21 cellular contexts compared by ENCODE assay signal in genomic region chr16:88719267-88719932, GRCh38. TPM values are rescaled to one million over a fixed set of nuclear protein-coding genes. Genes with fewer than 3 reads are reported as not detected.
DNase-seq lines count a peak whose midpoint lies in the region; ATAC-seq and TF ChIP-seq lines count a peak whose summit lies in the region.
"Had no signal": no experiment of that assay in that cellular context is flagged by ENCODE, and none has a peak within 500 bp of the region (broad histone marks: within the 10 kb centered on the region; RNA-seq: fewer than 3 reads in every experiment).

No MANE protein-coding gene starts in this region.

- no peak overlapping the region for H3K27ac ChIP-seq in BLaER1 treated with 17β-estradiol and CSF1 and Interleukin-3, amounts not matched to agents 10 nM and 100 nM
- peak overlapping the region; percentile 27 for H3K27ac ChIP-seq in left ventricle myocardium inferior (replicated peaks)
- no peak overlapping the region for H3K27ac ChIP-seq in CD8-positive, alpha-beta memory T cell (ENCODE audit: low read depth, low read length)
- H3K27ac ChIP-seq: gastrocnemius medialis, spleen, vagina, VCaP had no signal

- H3K27me3 ChIP-seq in BLaER1 treated with 17β-estradiol and CSF1 and Interleukin-3, amounts not matched to agents 10 nM and 100 nM = peaks cover 0 to 4% (median 0%) of the 10 kb centered on the region in 11 experiments; a peak in 1 of 22 replicates
- H3K27me3 ChIP-seq in left ventricle myocardium inferior (ENCODE audit: low read depth) = no peaks in the 10 kb centered on the region
- H3K27me3 ChIP-seq in CD8-positive, alpha-beta memory T cell (ENCODE audit: insufficient read depth, low read length, poor library complexity, severe bottlenecking) = no peaks in the 10 kb centered on the region
- H3K27me3 ChIP-seq: gastrocnemius medialis, spleen, vagina had no signal

- no peak for ATAC-seq in stimulated activated naive CD8-positive, alpha-beta T cell treated with anti-CD3 and anti-CD28 coated beads, Interleukin-15, amount 100 ng/mL, for 72 hours
- ATAC-seq: gastrocnemius medialis; stimulated activated memory B cell treated with anti-CD40 and anti-IgM and Interleukin-4, amounts not matched to agents 10 μg/mL and 1 μg/mL and 100 μg/mL, for 72 hours had no signal

- peak; percentile 37 for DNase-seq in astrocyte of the hippocampus (ENCODE audit: low read depth, low spot score)
- DNase-seq in left ventricle myocardium inferior = peak; percentile 57
- DNase-seq in posterior cingulate gyrus = peak; percentile 71 to 97 (median 80)
- DNase-seq in stimulated activated naive CD8-positive, alpha-beta T cell treated with anti-CD3 and anti-CD28 coated beads, Interleukin-15, amount 100 ng/mL, for 72 hours = no peak
- no peak for DNase-seq in CD8-positive, alpha-beta memory T cell
- no peak for DNase-seq in T-helper 1 cell
- DNase-seq in SHP77 (lab: John Stamatoyannopoulos, UW) = no peak
- DNase-seq: amniotic stem cell, gastrocnemius medialis, NCI-H1048, NCI-H2107, NCI-H748 treated with DMSO at 0.1 percent for 48 hours, spleen had no signal

- peaks cover 11 to 100% (median 80%) of the 10 kb centered on the region in 11 experiments; a peak in 21 of 22 replicates for H4K20me1 ChIP-seq in BLaER1 treated with 17β-estradiol and CSF1 and Interleukin-3, amounts not matched to agents 10 nM and 100 nM

- H3K4me2 ChIP-seq in BLaER1 treated with 17β-estradiol and CSF1 and Interleukin-3, amounts not matched to agents 10 nM and 100 nM = peak overlapping the region in 6 of 11 experiments; percentile 47 to 61 (median 54); a peak in 5 of 22 replicates

- no peak overlapping the region for H3K4me3 Mint-ChIP-seq in stimulated activated naive CD8-positive, alpha-beta T cell treated with anti-CD3 and anti-CD28 coated beads, Interleukin-15, amount 100 ng/mL, for 72 hours
- H3K4me3 Mint-ChIP-seq in CD8-positive, alpha-beta memory T cell = no peak overlapping the region
- H3K4me3 Mint-ChIP-seq: IgD-negative memory B cell; mesothelial cell of epicardium; stimulated activated memory B cell treated with anti-CD40 and anti-IgM and Interleukin-4, amounts not matched to agents 10 μg/mL and 1 μg/mL and 100 μg/mL, for 72 hours had no signal

- no peak overlapping the region for H3K4me3 ChIP-seq in BLaER1 treated with 17β-estradiol and CSF1 and Interleukin-3, amounts not matched to agents 10 nM and 100 nM
- H3K4me3 ChIP-seq in left ventricle myocardium inferior = no peak overlapping the region
- H3K4me3 ChIP-seq in CD8-positive, alpha-beta memory T cell (ENCODE audit: low read length) = no peak overlapping the region
- H3K4me3 ChIP-seq: gastrocnemius medialis, spleen, vagina had no signal

- no peaks in the 10 kb centered on the region for H3K27me3 Mint-ChIP-seq in stimulated activated naive CD8-positive, alpha-beta T cell treated with anti-CD3 and anti-CD28 coated beads, Interleukin-15, amount 100 ng/mL, for 72 hours
- H3K27me3 Mint-ChIP-seq in CD8-positive, alpha-beta memory T cell = peaks cover 0 to 5% of the 10 kb centered on the region in 2 donors
- H3K27me3 Mint-ChIP-seq: IgD-negative memory B cell; stimulated activated memory B cell treated with anti-CD40 and anti-IgM and Interleukin-4, amounts not matched to agents 10 μg/mL and 1 μg/mL and 100 μg/mL, for 72 hours had no signal

- POLR2A ChIA-PET in CD8-positive, alpha-beta memory T cell (lab: Charles Lee) = no interaction called here

- peaks cover 22 to 36% (median 29%) of the 10 kb centered on the region in 10 experiments for H3K4me1 ChIP-seq in BLaER1 treated with 17β-estradiol and CSF1 and Interleukin-3, amounts not matched to agents 10 nM and 100 nM
- H3K4me1 ChIP-seq in left ventricle myocardium inferior = peaks cover 9% of the 10 kb centered on the region
- H3K4me1 ChIP-seq in CD8-positive, alpha-beta memory T cell (ENCODE audit: insufficient read depth, low read length) = no peaks in the 10 kb centered on the region
- H3K4me1 ChIP-seq: gastrocnemius medialis, spleen, vagina had no signal

- H3K9me3 Mint-ChIP-seq in stimulated activated naive CD8-positive, alpha-beta T cell treated with anti-CD3 and anti-CD28 coated beads, Interleukin-15, amount 100 ng/mL, for 72 hours = no peaks in the 10 kb centered on the region
- H3K9me3 Mint-ChIP-seq in CD8-positive, alpha-beta memory T cell = no peaks in the 10 kb centered on the region
- H3K9me3 Mint-ChIP-seq: IgD-negative memory B cell; mesothelial cell of epicardium; stimulated activated memory B cell treated with anti-CD40 and anti-IgM and Interleukin-4, amounts not matched to agents 10 μg/mL and 1 μg/mL and 100 μg/mL, for 72 hours had no signal

- TF ChIP-seq CTCF in left ventricle myocardium inferior (IDR thresholded peaks at IDR 0.05; ENCODE audit: borderline replicate concordance) = no peak

- H3K9ac ChIP-seq in BLaER1 treated with 17β-estradiol and CSF1 and Interleukin-3, amounts not matched to agents 10 nM and 100 nM = no peak overlapping the region

- H3K27ac Mint-ChIP-seq in stimulated activated naive CD8-positive, alpha-beta T cell treated with anti-CD3 and anti-CD28 coated beads, Interleukin-15, amount 100 ng/mL, for 72 hours = peak overlapping the region in 1 of 2 donors; percentile 34
- no peak overlapping the region for H3K27ac Mint-ChIP-seq in CD8-positive, alpha-beta memory T cell
- H3K27ac Mint-ChIP-seq: mesothelial cell of epicardium had no signal

- no peaks in the 10 kb centered on the region for H3K4me1 Mint-ChIP-seq in stimulated activated naive CD8-positive, alpha-beta T cell treated with anti-CD3 and anti-CD28 coated beads, Interleukin-15, amount 100 ng/mL, for 72 hours
- no peaks in the 10 kb centered on the region for H3K4me1 Mint-ChIP-seq in CD8-positive, alpha-beta memory T cell
- H3K4me1 Mint-ChIP-seq: IgD-negative memory B cell; mesothelial cell of epicardium; stimulated activated memory B cell treated with anti-CD40 and anti-IgM and Interleukin-4, amounts not matched to agents 10 μg/mL and 1 μg/mL and 100 μg/mL, for 72 hours had no signal

- intact Hi-C loops in left ventricle myocardium inferior (cut with micrococcal nuclease) = no loop called here
- intact Hi-C loops in posterior cingulate gyrus (cut with DNase I) = no loop called here

- no peaks in the 10 kb centered on the region for H3K9me3 ChIP-seq in BLaER1 treated with 17β-estradiol and CSF1 and Interleukin-3, amounts not matched to agents 10 nM and 100 nM (replicated peaks in 1 of 11)
- no peaks in the 10 kb centered on the region for H3K9me3 ChIP-seq in left ventricle myocardium inferior (replicated peaks)
- H3K9me3 ChIP-seq in CD8-positive, alpha-beta memory T cell (ENCODE audit: low read length) = no peaks in the 10 kb centered on the region
- H3K9me3 ChIP-seq: gastrocnemius medialis, spleen, vagina had no signal

- peaks cover 87 to 99% (median 98%) of the 10 kb centered on the region in 11 experiments for H3K36me3 ChIP-seq in BLaER1 treated with 17β-estradiol and CSF1 and Interleukin-3, amounts not matched to agents 10 nM and 100 nM
- peaks cover 98% of the 10 kb centered on the region for H3K36me3 ChIP-seq in left ventricle myocardium inferior
- H3K36me3 ChIP-seq in CD8-positive, alpha-beta memory T cell (ENCODE audit: insufficient read depth, low read length) = peaks cover 39% of the 10 kb centered on the region

- CTCF ChIA-PET in CD8-positive, alpha-beta memory T cell (lab: Charles Lee) = interaction anchor here (1.3 to 3.9 kb wide), 2 partner anchors 18 to 155 kb away, joined by 3 to 17 read pairs; no protein-coding TSS in a partner anchor

- H3K36me3 Mint-ChIP-seq in CD8-positive, alpha-beta memory T cell = peaks cover 0 to 85% (median 5%) of the 10 kb centered on the region in 3 donors
- H3K36me3 Mint-ChIP-seq: IgD-negative memory B cell had no signal

RNA-seq across cellular contexts. Expression of gene CTU2, which starts 13.1 kb away (rescaled TPM):
- total RNA-seq in left ventricle myocardium inferior = 13.1 TPM
- 10 to 100 TPM; 68.6 to 69.0 TPM for total RNA-seq in CD8-positive, alpha-beta memory T cell
- polyA plus RNA-seq in CD8-positive, alpha-beta memory T cell = 21.6 TPM

RNA-seq across cellular contexts. Expression of gene RNF166, which starts 13.2 kb away (rescaled TPM):
- 14.2 TPM for total RNA-seq in left ventricle myocardium inferior
- total RNA-seq in CD8-positive, alpha-beta memory T cell = 10 to 100 TPM; 51.7 to 56.2 TPM
- polyA plus RNA-seq in CD8-positive, alpha-beta memory T cell = 122 TPM

RNA-seq across cellular contexts. Expression of gene SNAI3, which starts 33.1 kb away (rescaled TPM):
- total RNA-seq in left ventricle myocardium inferior = 3.1 TPM
- 1 to 10 TPM; 2.2 to 2.8 TPM for total RNA-seq in CD8-positive, alpha-beta memory T cell
- polyA plus RNA-seq in CD8-positive, alpha-beta memory T cell = 13.5 TPM
- total RNA-seq: osteocyte, vagina had no signal
- polyA plus RNA-seq: keratinocyte had no signal

RNA-seq across cellular contexts. Expression of gene MVD, which starts 56.5 kb away (rescaled TPM):
- total RNA-seq in left ventricle myocardium inferior = 25.3 TPM
- 10 to 100 TPM; 58.0 to 59.7 TPM for total RNA-seq in CD8-positive, alpha-beta memory T cell
- 25.6 TPM for polyA plus RNA-seq in CD8-positive, alpha-beta memory T cell

Comparison
In these comparisons a context has a peak if more than half of its experiments do, and no peak if none do; other contexts are left out.
1. DNase-seq: peak in astrocyte of the hippocampus (single experiment), left ventricle myocardium inferior (single experiment) and posterior cingulate gyrus (10 of 10); none in stimulated activated naive CD8-positive, alpha-beta T cell treated with anti-CD3 and anti-CD28 coated beads, Interleukin-15, amount 100 ng/mL, for 72 hours (0 of 2), CD8-positive, alpha-beta memory T cell (0 of 5), T-helper 1 cell (0 of 5) and SHP77 (0 of 2).